ENCODE assay signal across 8 cellular contexts in the genomic region with DNA sequence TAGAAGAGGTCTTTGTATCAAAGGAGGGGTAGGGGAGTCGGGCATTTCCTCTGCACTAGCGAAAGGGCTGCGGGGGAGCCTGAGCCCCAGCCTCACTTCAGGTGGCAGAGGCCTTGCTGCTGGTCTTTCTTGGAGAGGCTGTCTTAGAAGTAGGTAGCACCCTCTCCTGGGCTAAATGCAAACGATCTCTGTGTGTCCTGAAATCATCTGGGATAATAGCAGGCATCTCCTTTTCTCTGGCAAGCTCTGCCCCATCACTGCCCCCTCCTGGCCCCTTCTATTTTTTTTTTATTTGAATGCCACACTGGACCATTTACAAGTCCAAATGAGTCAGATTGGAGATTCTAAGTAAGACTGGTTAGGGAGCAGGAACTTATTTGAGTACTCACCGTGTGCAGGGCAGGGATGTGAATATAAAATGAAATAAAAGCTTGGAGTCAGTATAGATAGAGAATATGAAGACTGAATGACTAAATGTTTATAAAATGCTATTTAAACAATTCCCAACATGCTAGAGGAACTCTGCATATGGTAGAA.
A peak's percentile ranks its signal among the peaks of the same experiment; 100 is the strongest.
DNase-seq lines count a peak whose midpoint lies in the region; ATAC-seq and TF ChIP-seq lines count a peak whose summit lies in the region.

No MANE protein-coding gene starts in this region.

- H3K4me1 ChIP-seq in PC-3 (ENCODE audit: insufficient read depth, low read length) (peaks cover 14% of the 10 kb centered on the region), left ventricle myocardium inferior (peaks cover 66% of the 10 kb centered on the region)

- TF ChIP-seq CTCF in LNCaP clone FGC (IDR thresholded peaks at IDR 0.05; ENCODE audit: control insufficient read depth, extremely low read depth, insufficient read depth) (peak; percentile 89), PC-3 (conservative IDR thresholded peaks at IDR 0.05; ENCODE audit: low read depth, low read length) (peak; percentile 89), left ventricle myocardium inferior (IDR thresholded peaks at IDR 0.05; ENCODE audit: borderline replicate concordance) (peak; percentile 86)

- intact Hi-C loops in PC-3 (cut with micrococcal nuclease), result loop anchor here (1.0 to 10.0 kb wide), 6 partner anchors 74 to 397 kb away; no protein-coding TSS in a partner anchor
- intact Hi-C loops in left ventricle myocardium inferior (cut with micrococcal nuclease), result loop anchor here (2.0 to 10.0 kb wide), 2 partner anchors 194 to 396 kb away; no protein-coding TSS in a partner anchor

- ATAC-seq in PC-3 (peak; percentile 84), HG03159 (IDR thresholded peaks at IDR 0.05; ENCODE audit: unreplicated experiment) (no peak)

- H3K27ac ChIP-seq in PC-3 (ENCODE audit: low read length) (no peak overlapping the region), left ventricle myocardium inferior (replicated peaks) (peak overlapping the region; percentile 53)

- no TSS peak for BruUV-seq in PC-3 (replicated peaks; lab: Mats Ljungman, UMichigan)

- 0 out of 2 replicates have a peak overlapping the region, but pooled peaks have one; percentile 42 for H2AFZ ChIP-seq in PC-3 (ENCODE audit: low read length)

- no peaks in the 10 kb centered on the region for H4K20me1 ChIP-seq in PC-3 (ENCODE audit: low read length)

- H3K4me3 ChIP-seq in LNCaP clone FGC (ENCODE audit: low read depth, low read length), result no peak overlapping the region
- no peak overlapping the region for H3K4me3 ChIP-seq in PC-3 (ENCODE audit: low read length)
- H3K4me3 ChIP-seq in left ventricle myocardium inferior, result no peak overlapping the region

- DNase-seq in NCI-H2107 treated with DMSO at 0.1 percent for 48 hours (lab: John Stamatoyannopoulos, UW; ENCODE audit: unreplicated experiment) (peak; percentile 71), NCI-H2107 (lab: John Stamatoyannopoulos, UW) (no peak), LNCaP clone FGC (ENCODE audit: low read depth) (peak; percentile 88), PC-3 (peak; percentile 87), amniotic stem cell (lab: John Stamatoyannopoulos, UW) (peak; percentile 82), left ventricle myocardium inferior (no peak), putamen (ENCODE audit: low spot score) (peak; percentile 58)

- POLR2A ChIA-PET in PC-3 (lab: Charles Lee; ENCODE audit: unreplicated experiment), result interaction anchor here (0.6 kb wide), 1 partner anchor 386 kb away, joined by 4 read pairs; no protein-coding TSS in a partner anchor

- H3K36me3 ChIP-seq in PC-3 (ENCODE audit: low read depth, low read length) (no peaks in the 10 kb centered on the region), left ventricle myocardium inferior (no peaks in the 10 kb centered on the region)

- H3K27me3 ChIP-seq in PC-3 (ENCODE audit: low read length), result no peaks in the 10 kb centered on the region
- peaks cover 12% of the 10 kb centered on the region for H3K27me3 ChIP-seq in left ventricle myocardium inferior (ENCODE audit: low read depth)

- H3F3A ChIP-seq in PC-3 (ENCODE audit: low read length, unreplicated experiment), result no peaks in the 10 kb centered on the region

- no peaks in the 10 kb centered on the region for H3K79me2 ChIP-seq in PC-3 (ENCODE audit: low read length)

- no peak overlapping the region for H3K9ac ChIP-seq in PC-3 (ENCODE audit: low read length)

- H3K9me3 ChIP-seq in PC-3 (ENCODE audit: low read length), result no peaks in the 10 kb centered on the region
- no peaks in the 10 kb centered on the region for H3K9me3 ChIP-seq in left ventricle myocardium inferior (replicated peaks)

- CTCF ChIA-PET in PC-3 (lab: Charles Lee), result interaction anchor here (0.6 to 1.5 kb wide), 5 partner anchors 28 to 224 kb away, joined by 3 to 15 read pairs (median 5); partner anchors contain the start of gene SPRY4

- no peak overlapping the region for H3K4me2 ChIP-seq in PC-3 (ENCODE audit: low read length)

- no peaks in the 10 kb centered on the region for H3K9me2 ChIP-seq in PC-3 (replicated peaks; ENCODE audit: low read length)

Comparison
In these comparisons a context has a peak if more than half of its experiments do, and no peak if none do; other contexts are left out.
1. DNase-seq: peak in NCI-H2107 treated with DMSO at 0.1 percent for 48 hours (single experiment), LNCaP clone FGC (single experiment), PC-3 (single experiment), amniotic stem cell (single experiment) and putamen (single experiment); none in NCI-H2107 (single experiment) and left ventricle myocardium inferior (single experiment).
2. Peak in every context shown above with its lines, with median percentiles within 50 percentile points of each other: CTCF ChIP-seq.